Comparison of ENCODE assay signal across 11 cellular contexts in genomic region chr1:36864182-36865079, GRCh38.
A peak's percentile ranks its signal among the peaks of the same experiment; 100 is the strongest.
DNase-seq lines count a peak whose midpoint lies in the region; ATAC-seq and TF ChIP-seq lines count a peak whose summit lies in the region.
"Had no signal": no experiment of that assay in that cellular context is flagged by ENCODE, and none has a peak within 500 bp of the region (broad histone marks: within the 10 kb centered on the region; RNA-seq: fewer than 3 reads in every experiment).

No MANE protein-coding gene starts in this region.

- no peaks in the 10 kb centered on the region for H3K36me3 ChIP-seq in KMS-11 (ENCODE audit: insufficient read depth)
- H3K36me3 ChIP-seq: BLaER1 had no signal

- H3K79me2 ChIP-seq in KMS-11 (ENCODE audit: insufficient read depth, low read depth), result no peaks in the 10 kb centered on the region

- no peak overlapping the region for H3K27ac ChIP-seq in KMS-11
- H3K27ac ChIP-seq: BLaER1 had no signal

- no peaks in the 10 kb centered on the region for H3K36me3 Mint-ChIP-seq in activated naive CD8-positive, alpha-beta T cell treated with anti-CD3 and anti-CD28 coated beads, Interleukin-2, amount 10 ng/mL, durations not matched to agents 7 days and 5 days
- H3K36me3 Mint-ChIP-seq in progenitor cell of endocrine pancreas (ENCODE audit: insufficient read depth), result no peaks in the 10 kb centered on the region

- DNase-seq in NCI-H526 (lab: John Stamatoyannopoulos, UW), result peak; percentile 17 to 58
- DNase-seq in NCI-H526 treated with DMSO at 0.1 percent for 48 hours (lab: John Stamatoyannopoulos, UW), result no peak
- DNase-seq in activated naive CD8-positive, alpha-beta T cell treated with anti-CD3 and anti-CD28 coated beads, Interleukin-2, amount 10 ng/mL, durations not matched to agents 7 days and 5 days, result peak; percentile 40
- no peak for DNase-seq in progenitor cell of endocrine pancreas (ENCODE audit: low spot score, unreplicated experiment)
- no peak for DNase-seq in NCI-H2107 (lab: John Stamatoyannopoulos, UW)
- DNase-seq: NCI-H187 had no signal

- H3K4me3 Mint-ChIP-seq in activated naive CD8-positive, alpha-beta T cell treated with anti-CD3 and anti-CD28 coated beads, Interleukin-2, amount 10 ng/mL, durations not matched to agents 7 days and 5 days, result no peak overlapping the region
- H3K4me3 Mint-ChIP-seq in progenitor cell of endocrine pancreas (ENCODE audit: low read depth), result no peak overlapping the region

- H3K4me1 ChIP-seq in KMS-11 (ENCODE audit: low read depth, poor library complexity, severe bottlenecking), result no peaks in the 10 kb centered on the region
- H3K4me1 ChIP-seq: BLaER1 had no signal

- H3K27me3 ChIP-seq in KMS-11 (ENCODE audit: insufficient read depth, low read depth), result peaks cover 19% of the 10 kb centered on the region; the same call in 1 of the 2 replicates
- H3K27me3 ChIP-seq: BLaER1 had no signal

- POLR2A ChIA-PET in activated naive CD8-positive, alpha-beta T cell treated with anti-CD3 and anti-CD28 coated beads, Interleukin-2, amount 10 ng/mL, durations not matched to agents 7 days and 5 days (lab: Charles Lee), result no interaction called here

- no peak overlapping the region for H3K4me2 ChIP-seq in KMS-11
- H3K4me2 ChIP-seq: BLaER1 had no signal

- H3K27me3 Mint-ChIP-seq in activated naive CD8-positive, alpha-beta T cell treated with anti-CD3 and anti-CD28 coated beads, Interleukin-2, amount 10 ng/mL, durations not matched to agents 7 days and 5 days, result peaks cover 9% of the 10 kb centered on the region
- H3K27me3 Mint-ChIP-seq in progenitor cell of endocrine pancreas, result peaks cover 17% of the 10 kb centered on the region

- no peak overlapping the region for H3K4me3 ChIP-seq in KMS-11 (IDR thresholded peaks at IDR 0.05; ENCODE audit: insufficient read depth, low read depth, low read length)
- H3K4me3 ChIP-seq: BLaER1 had no signal

- TF ChIP-seq CTCF in KMS-11 (conservative IDR thresholded peaks at IDR 0.05; ENCODE audit: low read depth, low read length) (peak; percentile 55), progenitor cell of endocrine pancreas (IDR thresholded peaks at IDR 0.05; ENCODE audit: unreplicated experiment) (peak; percentile 52)

- H2AFZ ChIP-seq in KMS-11 (ENCODE audit: low read depth), result no peak overlapping the region

- H3K27ac Mint-ChIP-seq in activated naive CD8-positive, alpha-beta T cell treated with anti-CD3 and anti-CD28 coated beads, Interleukin-2, amount 10 ng/mL, durations not matched to agents 7 days and 5 days, result no peak overlapping the region
- H3K27ac Mint-ChIP-seq in progenitor cell of endocrine pancreas, result no peak overlapping the region

- no peaks in the 10 kb centered on the region for H3K9me3 Mint-ChIP-seq in activated naive CD8-positive, alpha-beta T cell treated with anti-CD3 and anti-CD28 coated beads, Interleukin-2, amount 10 ng/mL, durations not matched to agents 7 days and 5 days
- H3K9me3 Mint-ChIP-seq in progenitor cell of endocrine pancreas (ENCODE audit: low read depth), result no peaks in the 10 kb centered on the region

- no peak for ATAC-seq in activated naive CD8-positive, alpha-beta T cell treated with anti-CD3 and anti-CD28 coated beads, Interleukin-2, amount 10 ng/mL, durations not matched to agents 7 days and 5 days (ENCODE audit: low read depth)
- no peak for ATAC-seq in HG02678 (IDR thresholded peaks at IDR 0.05; ENCODE audit: unreplicated experiment)
- no peak for ATAC-seq in HG03196 (IDR thresholded peaks at IDR 0.05; ENCODE audit: unreplicated experiment)
- ATAC-seq: esophagus mucosa had no signal

- no peaks in the 10 kb centered on the region for H4K20me1 ChIP-seq in KMS-11 (ENCODE audit: insufficient read depth)
- H4K20me1 ChIP-seq: BLaER1 had no signal

- H3K4me1 Mint-ChIP-seq in activated naive CD8-positive, alpha-beta T cell treated with anti-CD3 and anti-CD28 coated beads, Interleukin-2, amount 10 ng/mL, durations not matched to agents 7 days and 5 days, result no peaks in the 10 kb centered on the region
- no peaks in the 10 kb centered on the region for H3K4me1 Mint-ChIP-seq in progenitor cell of endocrine pancreas (ENCODE audit: low read depth)

- no peak overlapping the region for H3K9ac ChIP-seq in KMS-11
- H3K9ac ChIP-seq: BLaER1 had no signal

Comparison
In these comparisons a context has a peak if more than half of its experiments do, and no peak if none do; other contexts are left out.
1. DNase-seq: peak in NCI-H526 (2 of 2) and activated naive CD8-positive, alpha-beta T cell treated with anti-CD3 and anti-CD28 coated beads, Interleukin-2, amount 10 ng/mL, durations not matched to agents 7 days and 5 days (single experiment); none in NCI-H526 treated with DMSO at 0.1 percent for 48 hours (single experiment), progenitor cell of endocrine pancreas (single experiment) and NCI-H2107 (single experiment).